In the genomic region with DNA sequence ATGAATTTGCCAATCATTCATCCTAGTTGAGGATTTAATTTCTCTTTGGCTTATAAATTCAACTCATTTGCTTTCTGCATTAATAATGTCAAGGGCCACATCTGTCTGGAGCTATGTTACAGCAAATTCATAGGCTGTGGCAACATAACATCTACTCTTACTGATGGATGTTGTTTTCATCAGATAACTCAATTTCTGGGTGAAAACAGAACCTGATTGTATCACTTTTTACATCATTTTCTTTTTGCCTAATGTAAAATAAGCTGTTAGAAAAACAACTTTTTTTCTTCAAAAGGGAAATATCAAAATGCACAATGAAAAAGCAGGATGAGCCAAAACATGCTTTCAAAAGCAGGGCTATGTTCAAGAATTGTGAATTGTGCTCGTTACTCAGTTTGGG, we compare ENCODE assay signal across 2 cellular contexts.
TF ChIP-seq lines count a peak whose summit lies in the region.

No MANE protein-coding gene starts in this region.

TF ChIP-seq in A549, 52 proteins besides CTCF, POLR2A, EP300 and RAD21 (continued from another document):
- TF ChIP-seq CHD2 (IDR thresholded peaks at IDR 0.05; ENCODE audit: low read length, partially characterized antibody) (no peak), NPAS2 (CRISPR knock-in tag; IDR thresholded peaks at IDR 0.05; ENCODE audit: borderline replicate concordance) (no peak), FOSL2 (IDR thresholded peaks at IDR 0.05) (no peak), FOSL2 (CRISPR knock-in tag; IDR thresholded peaks at IDR 0.05) (no peak), KDM1A (IDR thresholded peaks at IDR 0.05; ENCODE audit: low read depth) (no peak), HOXB5 (CRISPR knock-in tag; IDR thresholded peaks at IDR 0.05) (no peak), ESRRA (IDR thresholded peaks at IDR 0.05; ENCODE audit: borderline replicate concordance, low read length) (no peak), MAFK (IDR thresholded peaks at IDR 0.05; ENCODE audit: partially characterized antibody) (no peak)
- TF ChIP-seq, protein P1, sequence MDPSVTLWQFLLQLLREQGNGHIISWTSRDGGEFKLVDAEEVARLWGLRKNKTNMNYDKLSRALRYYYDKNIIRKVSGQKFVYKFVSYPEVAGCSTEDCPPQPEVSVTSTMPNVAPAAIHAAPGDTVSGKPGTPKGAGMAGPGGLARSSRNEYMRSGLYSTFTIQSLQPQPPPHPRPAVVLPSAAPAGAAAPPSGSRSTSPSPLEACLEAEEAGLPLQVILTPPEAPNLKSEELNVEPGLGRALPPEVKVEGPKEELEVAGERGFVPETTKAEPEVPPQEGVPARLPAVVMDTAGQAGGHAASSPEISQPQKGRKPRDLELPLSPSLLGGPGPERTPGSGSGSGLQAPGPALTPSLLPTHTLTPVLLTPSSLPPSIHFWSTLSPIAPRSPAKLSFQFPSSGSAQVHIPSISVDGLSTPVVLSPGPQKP (IDR thresholded peaks at IDR 0.05; ENCODE audit: low read depth, low read length) = no peak

TF ChIP-seq in SK-N-SH, 30 proteins besides CTCF, POLR2A, EP300 and RAD21 (continued from another document):
- TF ChIP-seq, protein P2, sequence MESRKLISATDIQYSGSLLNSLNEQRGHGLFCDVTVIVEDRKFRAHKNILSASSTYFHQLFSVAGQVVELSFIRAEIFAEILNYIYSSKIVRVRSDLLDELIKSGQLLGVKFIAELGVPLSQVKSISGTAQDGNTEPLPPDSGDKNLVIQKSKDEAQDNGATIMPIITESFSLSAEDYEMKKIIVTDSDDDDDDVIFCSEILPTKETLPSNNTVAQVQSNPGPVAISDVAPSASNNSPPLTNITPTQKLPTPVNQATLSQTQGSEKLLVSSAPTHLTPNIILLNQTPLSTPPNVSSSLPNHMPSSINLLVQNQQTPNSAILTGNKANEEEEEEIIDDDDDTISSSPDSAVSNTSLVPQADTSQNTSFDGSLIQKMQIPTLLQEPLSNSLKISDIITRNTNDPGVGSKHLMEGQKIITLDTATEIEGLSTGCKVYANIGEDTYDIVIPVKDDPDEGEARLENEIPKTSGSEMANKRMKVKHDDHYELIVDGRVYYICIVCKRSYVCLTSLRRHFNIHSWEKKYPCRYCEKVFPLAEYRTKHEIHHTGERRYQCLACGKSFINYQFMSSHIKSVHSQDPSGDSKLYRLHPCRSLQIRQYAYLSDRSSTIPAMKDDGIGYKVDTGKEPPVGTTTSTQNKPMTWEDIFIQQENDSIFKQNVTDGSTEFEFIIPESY (IDR thresholded peaks at IDR 0.05; ENCODE audit: borderline replicate concordance, low read depth) = no peak
